In the genomic region with DNA sequence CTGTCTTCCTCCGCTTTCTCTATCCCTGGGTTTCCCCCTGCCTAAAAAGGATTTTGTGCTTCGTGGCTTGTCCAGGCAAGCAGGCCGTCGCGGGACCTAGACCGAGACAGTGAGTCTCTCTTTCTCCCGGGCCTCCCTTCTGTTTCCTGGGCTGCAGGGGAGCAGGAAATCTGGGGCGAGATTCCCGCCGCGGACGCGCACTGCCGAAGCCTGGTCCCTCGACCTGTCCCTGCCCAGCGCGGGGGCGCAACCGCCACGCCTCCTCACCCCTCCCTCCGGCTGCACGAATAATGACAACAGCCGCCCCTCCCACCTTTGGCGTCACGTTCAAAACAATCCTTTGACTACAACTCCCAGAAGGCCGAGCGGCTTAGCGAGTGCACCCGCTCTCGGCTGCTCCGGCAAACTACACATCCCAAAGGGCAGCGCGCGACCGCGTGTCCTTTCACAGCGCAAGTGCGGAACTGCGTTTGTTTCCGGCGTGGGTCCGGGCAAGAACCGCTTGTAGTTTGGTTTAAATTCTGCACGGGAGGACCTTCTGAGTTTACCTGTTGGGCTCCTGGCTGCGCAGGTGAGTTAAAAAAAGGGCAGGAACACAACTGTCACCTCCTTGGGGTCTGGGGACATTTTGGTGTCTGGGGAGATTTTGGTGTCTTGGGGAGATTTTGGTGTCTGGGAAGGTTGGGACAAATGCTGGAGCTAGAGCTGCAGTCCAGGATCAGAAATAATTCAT, we compare ENCODE assay signal across 8 cellular contexts. TPM values are rescaled to one million over a fixed set of nuclear protein-coding genes. Genes with fewer than 3 reads are reported as not detected.
DNase-seq lines count a peak whose midpoint lies in the region; ATAC-seq and TF ChIP-seq lines count a peak whose summit lies in the region.

Gene CLP1, plus strand, starts transcription at position 473 of the 733 bp plus-strand sequence. CDS start 1,715 bp downstream, outside the sequence.

- H3K36me3 ChIP-seq in esophagus (ENCODE audit: control insufficient read depth in 2 of 2, insufficient read depth in 2 of 2, low read length in 1 of 2) (peaks cover 12 to 15% of the 10 kb centered on the region in 2 donors), muscle layer of colon (ENCODE audit: insufficient read depth, low read length) (peaks cover 33% of the 10 kb centered on the region)

- H3K27me3 Mint-ChIP-seq in activated T-cell treated with anti-CD3 and anti-CD28 coated beads, Interleukin-2, amount 50 U/mL, for 24 hours, result no peaks in the 10 kb centered on the region

- H3K9me3 ChIP-seq in esophagus (ENCODE audit: control insufficient read depth in 2 of 2, insufficient read depth in 1 of 2, low read depth in 1 of 2, low read length in 1 of 2) (no peaks in the 10 kb centered on the region), muscle layer of colon (ENCODE audit: low read length) (no peaks in the 10 kb centered on the region)

- in situ Hi-C loops in KBM-7 (cut with MboI; ENCODE audit: low pct_unique_long_range_greater_than_20kb, low sequenced_read_pairs), result no loop called here

- H3K4me3 ChIP-seq in esophagus (ENCODE audit: low read depth in 1 of 2, low read length in 2 of 2), result peak within 1 kb of the TSS; percentile 73 to 85
- peak within 1 kb of the TSS; percentile 72 to 80 for H3K4me3 ChIP-seq in muscle layer of colon (ENCODE audit: low read depth in 1 of 2, low read length in 2 of 2)

- 0% methylated on average over 45 of the region's 45 CpGs for WGBS in esophagus, 2 donors

- peaks cover 42% of the 10 kb centered on the region for H3K36me3 Mint-ChIP-seq in activated T-cell treated with anti-CD3 and anti-CD28 coated beads, Interleukin-2, amount 50 U/mL, for 24 hours (ENCODE audit: low read depth)

- H3K4me1 ChIP-seq in esophagus (ENCODE audit: control insufficient read depth in 2 of 2, insufficient read depth in 2 of 2, low read length in 1 of 2) (no peaks in the 10 kb centered on the region), muscle layer of colon (ENCODE audit: insufficient read depth, low read length) (peaks cover 8% of the 10 kb centered on the region)

- H3K27ac Mint-ChIP-seq in activated T-cell treated with anti-CD3 and anti-CD28 coated beads, Interleukin-2, amount 50 U/mL, for 24 hours, result peak within 1 kb of the TSS; percentile 98

- peaks cover 41% of the 10 kb centered on the region for H3K4me1 Mint-ChIP-seq in activated T-cell treated with anti-CD3 and anti-CD28 coated beads, Interleukin-2, amount 50 U/mL, for 24 hours (ENCODE audit: low read depth)

- H3K9ac ChIP-seq in muscle layer of colon (ENCODE audit: low read length), result peak within 1 kb of the TSS; percentile 36

- H3K27ac ChIP-seq in esophagus (ENCODE audit: low read depth in 2 of 2, low read length in 1 of 2) (peak within 1 kb of the TSS; percentile 93 to 95), muscle layer of colon (ENCODE audit: low read depth, low read length) (peak within 1 kb of the TSS; percentile 67)

- no peaks in the 10 kb centered on the region for H3K9me3 Mint-ChIP-seq in activated T-cell treated with anti-CD3 and anti-CD28 coated beads, Interleukin-2, amount 50 U/mL, for 24 hours

- H3K4me3 Mint-ChIP-seq in activated T-cell treated with anti-CD3 and anti-CD28 coated beads, Interleukin-2, amount 50 U/mL, for 24 hours, result peak within 1 kb of the TSS; percentile 97

- DNase-seq in DMS153 treated with DMSO at 0.1 percent for 48 hours (lab: John Stamatoyannopoulos, UW; ENCODE audit: unreplicated experiment) (peak; percentile 96), KBM-7 (peak; percentile 99)
- DNase-seq in activated T-cell treated with anti-CD3 and anti-CD28 coated beads, Interleukin-2, amount 50 U/mL, for 24 hours, result peak; percentile 98
- DNase-seq in stimulated activated CD8-positive, alpha-beta memory T cell treated with anti-CD3 and anti-CD28 coated beads, Interleukin-7, amount 100 ng/mL, for 24 hours (ENCODE audit: low read depth), result peak; percentile 98

- H3K27me3 ChIP-seq in esophagus (ENCODE audit: control insufficient read depth in 1 of 2, insufficient read depth in 2 of 2, low read length in 2 of 2) (no peaks in the 10 kb centered on the region), muscle layer of colon (ENCODE audit: control insufficient read depth in 1 of 2, insufficient read depth in 2 of 2, low read length in 2 of 2) (peaks cover 5 to 7% of the 10 kb centered on the region in 2 donors)

- peak; percentile 98 for ATAC-seq in GM21717 (IDR thresholded peaks at IDR 0.05; ENCODE audit: unreplicated experiment)

TF ChIP-seq in PFSK-1, 5 proteins besides CTCF, POLR2A, EP300 and RAD21:
- TF ChIP-seq TAF1 (IDR thresholded peaks at IDR 0.05; ENCODE audit: borderline replicate concordance, insufficient read depth, low read length), result peak; percentile 74; the same call in 1 of the 2 replicates
- peak; percentile 89; the same call in 1 of the 2 replicates for TF ChIP-seq SIN3A (IDR thresholded peaks at IDR 0.05; ENCODE audit: borderline replicate concordance, insufficient read depth, low read length)
- TF ChIP-seq, protein P1, sequence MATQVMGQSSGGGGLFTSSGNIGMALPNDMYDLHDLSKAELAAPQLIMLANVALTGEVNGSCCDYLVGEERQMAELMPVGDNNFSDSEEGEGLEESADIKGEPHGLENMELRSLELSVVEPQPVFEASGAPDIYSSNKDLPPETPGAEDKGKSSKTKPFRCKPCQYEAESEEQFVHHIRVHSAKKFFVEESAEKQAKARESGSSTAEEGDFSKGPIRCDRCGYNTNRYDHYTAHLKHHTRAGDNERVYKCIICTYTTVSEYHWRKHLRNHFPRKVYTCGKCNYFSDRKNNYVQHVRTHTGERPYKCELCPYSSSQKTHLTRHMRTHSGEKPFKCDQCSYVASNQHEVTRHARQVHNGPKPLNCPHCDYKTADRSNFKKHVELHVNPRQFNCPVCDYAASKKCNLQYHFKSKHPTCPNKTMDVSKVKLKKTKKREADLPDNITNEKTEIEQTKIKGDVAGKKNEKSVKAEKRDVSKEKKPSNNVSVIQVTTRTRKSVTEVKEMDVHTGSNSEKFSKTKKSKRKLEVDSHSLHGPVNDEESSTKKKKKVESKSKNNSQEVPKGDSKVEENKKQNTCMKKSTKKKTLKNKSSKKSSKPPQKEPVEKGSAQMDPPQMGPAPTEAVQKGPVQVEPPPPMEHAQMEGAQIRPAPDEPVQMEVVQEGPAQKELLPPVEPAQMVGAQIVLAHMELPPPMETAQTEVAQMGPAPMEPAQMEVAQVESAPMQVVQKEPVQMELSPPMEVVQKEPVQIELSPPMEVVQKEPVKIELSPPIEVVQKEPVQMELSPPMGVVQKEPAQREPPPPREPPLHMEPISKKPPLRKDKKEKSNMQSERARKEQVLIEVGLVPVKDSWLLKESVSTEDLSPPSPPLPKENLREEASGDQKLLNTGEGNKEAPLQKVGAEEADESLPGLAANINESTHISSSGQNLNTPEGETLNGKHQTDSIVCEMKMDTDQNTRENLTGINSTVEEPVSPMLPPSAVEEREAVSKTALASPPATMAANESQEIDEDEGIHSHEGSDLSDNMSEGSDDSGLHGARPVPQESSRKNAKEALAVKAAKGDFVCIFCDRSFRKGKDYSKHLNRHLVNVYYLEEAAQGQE (IDR thresholded peaks at IDR 0.05; ENCODE audit: insufficient read depth in 1 of 2, low read depth in 2 of 2, low read length in 2 of 2), result 0 out of 4 replicates have a peak, but pooled peaks of 1 of the 2 experiments have one; percentile 14
- peak; percentile 98 for TF ChIP-seq FOXP2 (optimal IDR thresholded peaks at IDR 0.05; ENCODE audit: borderline replicate concordance, extremely low read depth, extremely low read length, insufficient read depth)
- peak; percentile 84 for TF ChIP-seq POLR2AphosphoS5 (IDR thresholded peaks at IDR 0.05; ENCODE audit: low read depth, low read length)
TF ChIP-seq in PFSK-1: peak in this region for 5.

RNA-seq across cellular contexts. Expression of gene CLP1, which starts in this region (rescaled TPM):
- 17.7 TPM for polyA plus RNA-seq in PFSK-1 (2012; ENCODE audit: insufficient read length, low read depth)
- polyA plus RNA-seq in esophagus, result 10 to 100 TPM in 1 of 2 donors, 1 to 10 TPM in 1; 4.4 to 11.4 TPM

Comparison
In these comparisons a context has a peak if more than half of its experiments do, and no peak if none do; other contexts are left out.
1. Peak in every context shown above with its lines: DNase-seq, ATAC-seq, H3K4me3 ChIP-seq and H3K27ac ChIP-seq.